ENCODE assay signal across 8 cellular contexts in genomic region chr10:75234683-75235374, GRCh38. TPM values are rescaled to one million over a fixed set of nuclear protein-coding genes. Genes with fewer than 3 reads are reported as not detected.
A peak's percentile ranks its signal among the peaks of the same experiment; 100 is the strongest.
DNase-seq lines count a peak whose midpoint lies in the region; ATAC-seq and TF ChIP-seq lines count a peak whose summit lies in the region.

No MANE protein-coding gene starts in this region.

- no peaks in the 10 kb centered on the region for H3K27me3 Mint-ChIP-seq in activated naive CD8-positive, alpha-beta T cell treated with anti-CD3 and anti-CD28 coated beads, Interleukin-2, amount 10 ng/mL, durations not matched to agents 7 days and 5 days

- peaks cover 23% of the 10 kb centered on the region for H3K4me1 Mint-ChIP-seq in activated naive CD8-positive, alpha-beta T cell treated with anti-CD3 and anti-CD28 coated beads, Interleukin-2, amount 10 ng/mL, durations not matched to agents 7 days and 5 days

- H3K9ac ChIP-seq in Karpas-422 (ENCODE audit: low read length): peak overlapping the region; percentile 89
- H3K9ac ChIP-seq in skeletal muscle tissue (ENCODE audit: low read depth in 1 of 3, low read length in 3 of 3): peak overlapping the region; percentile 74 to 88 (median 82)

- no peaks in the 10 kb centered on the region for H3K27me3 ChIP-seq in Karpas-422 (ENCODE audit: low read length)
- H3K27me3 ChIP-seq in hepatocyte: no peaks in the 10 kb centered on the region
- no peaks in the 10 kb centered on the region for H3K27me3 ChIP-seq in skeletal muscle tissue (ENCODE audit: control insufficient read depth in 3 of 3, insufficient read depth in 3 of 3, low read length in 3 of 3)

- peak overlapping the region; percentile 89 for H2AFZ ChIP-seq in Karpas-422 (ENCODE audit: low read length)
- peak overlapping the region; percentile 81 for H2AFZ ChIP-seq in hepatocyte

- H3K9me3 Mint-ChIP-seq in activated naive CD8-positive, alpha-beta T cell treated with anti-CD3 and anti-CD28 coated beads, Interleukin-2, amount 10 ng/mL, durations not matched to agents 7 days and 5 days: no peaks in the 10 kb centered on the region

- peaks cover 19% of the 10 kb centered on the region for H3K36me3 Mint-ChIP-seq in activated naive CD8-positive, alpha-beta T cell treated with anti-CD3 and anti-CD28 coated beads, Interleukin-2, amount 10 ng/mL, durations not matched to agents 7 days and 5 days

- WGBS in hepatocyte (ENCODE audit: low lambda C conversion rate, missing lambda C conversion rate): 3% methylated on average over 55 of the region's 62 CpGs

- H3K27ac Mint-ChIP-seq in activated naive CD8-positive, alpha-beta T cell treated with anti-CD3 and anti-CD28 coated beads, Interleukin-2, amount 10 ng/mL, durations not matched to agents 7 days and 5 days: peak overlapping the region; percentile 90

- H3K4me3 ChIP-seq in Karpas-422 (ENCODE audit: low read length) (peak overlapping the region; percentile 91), hepatocyte (peak overlapping the region; percentile 75), skeletal muscle tissue (ENCODE audit: low read length in 3 of 3) (peak overlapping the region; percentile 77 to 82 (median 81))

- H3K4me1 ChIP-seq in Karpas-422 (ENCODE audit: low read length) (peaks cover 36% of the 10 kb centered on the region), hepatocyte (ENCODE audit: insufficient read depth) (peaks cover 25% of the 10 kb centered on the region), skeletal muscle tissue (ENCODE audit: control insufficient read depth in 3 of 3, insufficient read depth in 3 of 3, low read length in 3 of 3) (peaks cover 20 to 24% (median 24%) of the 10 kb centered on the region in 3 donors)

- TF ChIP-seq CTCF in hepatocyte (IDR thresholded peaks at IDR 0.05; ENCODE audit: poor library complexity): no peak

- H3K79me2 ChIP-seq in Karpas-422 (ENCODE audit: low read length): peaks cover 13% of the 10 kb centered on the region; the same call in 1 of the 2 replicates
- no peaks in the 10 kb centered on the region for H3K79me2 ChIP-seq in hepatocyte

- POLR2A ChIA-PET in activated naive CD8-positive, alpha-beta T cell treated with anti-CD3 and anti-CD28 coated beads, Interleukin-2, amount 10 ng/mL, durations not matched to agents 7 days and 5 days (lab: Charles Lee): interaction anchor here (0.5 to 7.5 kb wide), 9 partner anchors 24 to 1057 kb away, joined by 3 to 97 read pairs (median 6); partner anchors contain the start of genes SAMD8 and VDAC2

- peak overlapping the region; percentile 80 for H3K27ac ChIP-seq in Karpas-422 (ENCODE audit: low read length)
- H3K27ac ChIP-seq in hepatocyte: peak overlapping the region; percentile 78
- peak overlapping the region; percentile 66 for H3K27ac ChIP-seq in skeletal muscle tissue (ENCODE audit: low read depth, low read length)

- H3K36me3 ChIP-seq in Karpas-422 (ENCODE audit: insufficient read depth, low read length) (peaks cover 27% of the 10 kb centered on the region), hepatocyte (replicated peaks; ENCODE audit: insufficient read depth, low read depth) (no peaks in the 10 kb centered on the region), skeletal muscle tissue (ENCODE audit: control insufficient read depth in 3 of 3, insufficient read depth in 3 of 3, low read length in 3 of 3) (peaks cover 13 to 19% (median 16%) of the 10 kb centered on the region in 3 donors)

- peaks cover 5% of the 10 kb centered on the region; the same call in 1 of the 2 replicates for H4K20me1 ChIP-seq in Karpas-422 (ENCODE audit: insufficient read depth, low read depth, low read length)
- H4K20me1 ChIP-seq in hepatocyte (ENCODE audit: insufficient read depth, poor library complexity, severe bottlenecking): no peaks in the 10 kb centered on the region

- H3K4me2 ChIP-seq in Karpas-422 (ENCODE audit: low read depth, low read length, poor library complexity, severe bottlenecking): peak overlapping the region; percentile 98
- H3K4me2 ChIP-seq in hepatocyte: peak overlapping the region; percentile 99

- H3K9me3 ChIP-seq in Karpas-422 (ENCODE audit: low read length) (no peaks in the 10 kb centered on the region), hepatocyte (ENCODE audit: low read depth) (no peaks in the 10 kb centered on the region), skeletal muscle tissue (ENCODE audit: control insufficient read depth in 3 of 3, low read length in 3 of 3) (no peaks in the 10 kb centered on the region)

- ATAC-seq in GM21515 (IDR thresholded peaks at IDR 0.05; ENCODE audit: unreplicated experiment) (peak; percentile 5), HG03139 (IDR thresholded peaks at IDR 0.05; ENCODE audit: unreplicated experiment) (no peak)
- ATAC-seq in activated naive CD8-positive, alpha-beta T cell treated with anti-CD3 and anti-CD28 coated beads, Interleukin-2, amount 10 ng/mL, durations not matched to agents 7 days and 5 days (ENCODE audit: low read depth): peak; percentile 9

- no peaks in the 10 kb centered on the region for H3K9me2 ChIP-seq in Karpas-422 (replicated peaks; ENCODE audit: insufficient read depth, low read length)
- H3K9me2 ChIP-seq in hepatocyte (replicated peaks; ENCODE audit: insufficient read depth): no peaks in the 10 kb centered on the region

- DNase-seq in COLO668 (lab: John Stamatoyannopoulos, UW; ENCODE audit: unreplicated experiment): peak; percentile 73
- DNase-seq in Karpas-422: no peak
- no peak for DNase-seq in activated naive CD8-positive, alpha-beta T cell treated with anti-CD3 and anti-CD28 coated beads, Interleukin-2, amount 10 ng/mL, durations not matched to agents 7 days and 5 days
- DNase-seq in hepatocyte (ENCODE audit: low spot score): peak; percentile 73
- no peak for DNase-seq in NCI-H446 treated with DMSO at 0.1 percent for 48 hours (lab: John Stamatoyannopoulos, UW)

- H3K4me3 Mint-ChIP-seq in activated naive CD8-positive, alpha-beta T cell treated with anti-CD3 and anti-CD28 coated beads, Interleukin-2, amount 10 ng/mL, durations not matched to agents 7 days and 5 days: peak overlapping the region; percentile 87

RNA-seq across cellular contexts. Expression of gene COMTD1, which starts 0.9 kb away (rescaled TPM):
- 14.4 and 75.0 TPM in 2 replicates for total RNA-seq in Karpas-422 (2014; rRNA removed; shearing (Covaris generic); ENCODE audit: low replicate concordance)
- total RNA-seq in activated naive CD8-positive, alpha-beta T cell treated with anti-CD3 and anti-CD28 coated beads, Interleukin-2, amount 10 ng/mL, durations not matched to agents 7 days and 5 days: 10 to 100 TPM; 40.8 to 42.3 TPM
- total RNA-seq in hepatocyte (19.2 and 36.7 TPM in 2 replicates), skeletal muscle tissue (4.2 TPM)
- polyA plus RNA-seq in hepatocyte: 46.4 and 51.9 TPM in 2 replicates

RNA-seq across cellular contexts. Expression of gene VDAC2, which starts 24.2 kb away (rescaled TPM):
- total RNA-seq in Karpas-422 (2014; rRNA removed; shearing (Covaris generic); ENCODE audit: low replicate concordance): 84.2 and 128 TPM in 2 replicates
- 100 to 1,000 TPM; 123 to 125 TPM for total RNA-seq in activated naive CD8-positive, alpha-beta T cell treated with anti-CD3 and anti-CD28 coated beads, Interleukin-2, amount 10 ng/mL, durations not matched to agents 7 days and 5 days
- 167 and 172 TPM in 2 replicates for total RNA-seq in hepatocyte
- 190 and 192 TPM in 2 replicates for polyA plus RNA-seq in hepatocyte
- 236 TPM for total RNA-seq in skeletal muscle tissue

Comparison
In these comparisons a context has a peak if more than half of its experiments do, and no peak if none do; other contexts are left out.
1. DNase-seq: peak in COLO668 (single experiment) and hepatocyte (single experiment); none in Karpas-422 (single experiment), activated naive CD8-positive, alpha-beta T cell treated with anti-CD3 and anti-CD28 coated beads, Interleukin-2, amount 10 ng/mL, durations not matched to agents 7 days and 5 days (single experiment) and NCI-H446 treated with DMSO at 0.1 percent for 48 hours (single experiment).
2. Peak in every context shown above with its lines, with median percentiles within 50 percentile points of each other: H3K27ac ChIP-seq and H3K4me3 ChIP-seq.